ENCODE assay signal across 15 cellular contexts in genomic region chr4:119087121-119087520, GRCh38. TPM values are rescaled to one million over a fixed set of nuclear protein-coding genes. Genes with fewer than 3 reads are reported as not detected.
A peak's percentile ranks its signal among the peaks of the same experiment; 100 is the strongest.
DNase-seq lines count a peak whose midpoint lies in the region; ATAC-seq, FAIRE-seq and TF ChIP-seq lines count a peak whose summit lies in the region.
"Had no signal": no experiment of that assay in that cellular context is flagged by ENCODE, and none has a peak within 500 bp of the region (broad histone marks: within the 10 kb centered on the region; RNA-seq: fewer than 3 reads in every experiment).

No MANE protein-coding gene starts in this region.

- no peak overlapping the region for H3K18ac ChIP-seq in trophoblast cell (ENCODE audit: low read length)

- TF ChIP-seq POLR2A in endothelial cell of umbilical vein (IDR thresholded peaks at IDR 0.05; ENCODE audit: low read depth, low read length) = no peak

- H3K79me2 ChIP-seq in endothelial cell of umbilical vein (ENCODE audit: control insufficient read depth, insufficient read depth, low read length) = no peaks in the 10 kb centered on the region
- no peaks in the 10 kb centered on the region for H3K79me2 ChIP-seq in trophoblast cell (ENCODE audit: control insufficient read depth, insufficient read depth, low read length, poor library complexity)

- H2AFZ ChIP-seq in endothelial cell of umbilical vein (ENCODE audit: low read depth, low read length) (peak overlapping the region; percentile 46), trophoblast cell (ENCODE audit: insufficient read depth, low read length, poor library complexity) (no peak overlapping the region)

- CTCF ChIA-PET in endothelial cell of umbilical vein (lab: Charles Lee) = interaction anchor here (0.6 to 2.3 kb wide), 43 partner anchors 10 to 219 kb away, joined by 3 to 52 read pairs (median 5); partner anchors contain the start of genes MYOZ2 and USP53

- H3K27ac ChIP-seq in endothelial cell of umbilical vein (ENCODE audit: insufficient read depth, low read depth, low read length) (no peak overlapping the region), lower lobe of right lung (no peak overlapping the region), trophoblast cell (ENCODE audit: low read depth, low read length) (no peak overlapping the region)
- H3K27ac ChIP-seq: neutrophil had no signal

- no peaks in the 10 kb centered on the region for H4K20me1 ChIP-seq in endothelial cell of umbilical vein (replicated peaks; ENCODE audit: control insufficient read depth, extremely low read depth, insufficient read depth, low read length)

- no peak overlapping the region for H3K23ac ChIP-seq in trophoblast cell (ENCODE audit: low read length)

- H3K27me3 ChIP-seq in endothelial cell of umbilical vein (ENCODE audit: control insufficient read depth in 2 of 2, insufficient read depth in 2 of 2, low read length in 2 of 2) (no peaks in the 10 kb centered on the region), lower lobe of right lung (ENCODE audit: low read depth) (no peaks in the 10 kb centered on the region), trophoblast cell (ENCODE audit: insufficient read depth, low read length) (no peaks in the 10 kb centered on the region)
- H3K27me3 ChIP-seq: neutrophil had no signal

- no peak overlapping the region for H4K91ac ChIP-seq in trophoblast cell (ENCODE audit: low read depth, low read length)

- H3K4me1 ChIP-seq in endothelial cell of umbilical vein (ENCODE audit: control insufficient read depth, extremely low read depth, insufficient read depth, low read length) = no peaks in the 10 kb centered on the region
- H3K4me1 ChIP-seq in lower lobe of right lung = no peaks in the 10 kb centered on the region
- peaks cover under 1% of the 10 kb centered on the region in 2 experiments for H3K4me1 ChIP-seq in trophoblast cell (ENCODE audit: control insufficient read depth in 1 of 2, insufficient read depth in 2 of 2, low read length in 2 of 2)

- no peak for ATAC-seq in lower lobe of right lung
- ATAC-seq: effector memory CD8-positive, alpha-beta T cell; stimulated activated naive CD8-positive, alpha-beta T cell treated with anti-CD3 and anti-CD28 coated beads, Interleukin-15, amount 100 ng/mL, for 72 hours had no signal

- no peak overlapping the region for H3K14ac ChIP-seq in trophoblast cell (ENCODE audit: low read length)

- H2BK120ac ChIP-seq in trophoblast cell (ENCODE audit: insufficient read depth, low read length, poor library complexity) = no peak overlapping the region

- TF ChIP-seq CTCF in AG09309 (IDR thresholded peaks at IDR 0.05; ENCODE audit: control insufficient read depth, insufficient read depth, low read depth, low read length, missing control alignments) = peak; percentile 30
- TF ChIP-seq CTCF in endothelial cell of umbilical vein (IDR thresholded peaks at IDR 0.05; ENCODE audit: extremely low read depth in 1 of 2, insufficient read depth in 1 of 2, low read depth in 1 of 2, low read length in 2 of 2) = peak; percentile 14 to 22
- peak; percentile 30 for TF ChIP-seq CTCF in lower lobe of right lung (IDR thresholded peaks at IDR 0.05)

- H4K8ac ChIP-seq in trophoblast cell (ENCODE audit: low read depth, low read length) = no peak overlapping the region

- no peaks in the 10 kb centered on the region for H3K79me1 ChIP-seq in trophoblast cell (ENCODE audit: low read length)

- no peak overlapping the region for H2BK12ac ChIP-seq in trophoblast cell (ENCODE audit: low read length)

- no peaks in the 10 kb centered on the region for H3K9me3 ChIP-seq in endothelial cell of umbilical vein (replicated peaks; ENCODE audit: control insufficient read depth, insufficient read depth, low read length)
- H3K9me3 ChIP-seq in lower lobe of right lung = no peaks in the 10 kb centered on the region
- H3K9me3 ChIP-seq in trophoblast cell (ENCODE audit: insufficient read depth, low read depth, low read length) = no peaks in the 10 kb centered on the region
- H3K9me3 ChIP-seq: neutrophil had no signal

- POLR2A ChIA-PET in endothelial cell of umbilical vein (lab: Charles Lee) = interaction anchor here (1.2 kb wide), 1 partner anchor 125 kb away, joined by 8 read pairs; the partner anchor contains the start of gene USP53

- intact Hi-C loops in endothelial cell of umbilical vein (cut with micrococcal nuclease) = loop anchor here (1.0 kb wide), 2 partner anchors 125 to 199 kb away; partner anchors contain the start of gene USP53
- intact Hi-C loops in lower lobe of right lung (cut with DNase I) = no loop called here

- H2BK5ac ChIP-seq in trophoblast cell (ENCODE audit: low read depth, low read length, poor library complexity) = no peak overlapping the region

- H3K4me2 ChIP-seq in endothelial cell of umbilical vein (ENCODE audit: insufficient read depth, low read length) = no peak overlapping the region
- no peak overlapping the region for H3K4me2 ChIP-seq in trophoblast cell (ENCODE audit: low read length)

- no peaks in the 10 kb centered on the region for H3K9me1 ChIP-seq in endothelial cell of umbilical vein (replicated peaks; ENCODE audit: control insufficient read depth, extremely low read depth, insufficient read depth, low read length)

- no peak overlapping the region for H4K12ac ChIP-seq in trophoblast cell (ENCODE audit: low read depth, low read length)

- H3K9ac ChIP-seq in endothelial cell of umbilical vein (replicated peaks; ENCODE audit: extremely low read depth, insufficient read depth, low read length) (no peak overlapping the region), trophoblast cell (ENCODE audit: low read length) (no peak overlapping the region)

- no CpG with 5 or more reads among the region's 3 CpGs for WGBS in trophoblast cell (ENCODE audit: extremely low coverage, insufficient coverage, insufficient read length)

- H3K4me3 ChIP-seq in AG09309 (ENCODE audit: control insufficient read depth, low read depth, low read length) (no peak overlapping the region), endothelial cell of umbilical vein (replicated peaks in 1 of 3; ENCODE audit: insufficient read depth in 1 of 3, low read depth in 1 of 3, low read length in 3 of 3) (no peak overlapping the region), lower lobe of right lung (no peak overlapping the region), trophoblast cell (ENCODE audit: low read depth, low read length) (no peak overlapping the region)

- no TSS peak for BruUV-seq in endothelial cell of umbilical vein (replicated peaks; lab: Mats Ljungman, UMichigan)

- H3K4ac ChIP-seq in trophoblast cell (ENCODE audit: low read depth, low read length) = no peak overlapping the region

- H3K36me3 ChIP-seq in endothelial cell of umbilical vein (ENCODE audit: control insufficient read depth in 2 of 2, extremely low read depth in 1 of 2, insufficient read depth in 2 of 2, low read length in 2 of 2) = no peaks in the 10 kb centered on the region
- no peaks in the 10 kb centered on the region for H3K36me3 ChIP-seq in lower lobe of right lung
- no peaks in the 10 kb centered on the region for H3K36me3 ChIP-seq in trophoblast cell (ENCODE audit: control insufficient read depth in 1 of 2, insufficient read depth in 2 of 2, low read length in 2 of 2)
- H3K36me3 ChIP-seq: neutrophil had no signal

- DNase-seq in AG09309 (ENCODE audit: low read depth) (no peak), NAMALWA (ENCODE audit: low spot score) (peak; percentile 41), endothelial cell of umbilical vein (ENCODE audit: low read depth, low spot score) (peak; percentile 53), lower lobe of right lung (no peak), trophoblast cell (no peak), NCI-H510A (lab: John Stamatoyannopoulos, UW) (no peak), NCI-H69 (lab: John Stamatoyannopoulos, UW) (no peak)
- DNase-seq in activated CD4-positive, alpha-beta T cell treated with anti-CD3 and anti-CD28 coated beads, Interleukin-2, amount 50 U/mL, for 1 hour = no peak
- DNase-seq: activated CD4-positive, alpha-beta memory T cell treated with anti-CD3 and anti-CD28 coated beads for 36 hours; CD4-positive, alpha-beta memory T cell; effector memory CD8-positive, alpha-beta T cell; NCI-H226; stimulated activated CD4-positive, alpha-beta T cell treated with anti-CD3 and anti-CD28 coated beads, Interleukin-4, amount 100 ng/mL, for 1 hour; stimulated activated naive CD8-positive, alpha-beta T cell treated with anti-CD3 and anti-CD28 coated beads, Interleukin-15, amount 100 ng/mL, for 72 hours had no signal

- no peak overlapping the region for H2AK5ac ChIP-seq in trophoblast cell (ENCODE audit: low read length)

- FAIRE-seq in endothelial cell of umbilical vein (lab: Jason Lieb, UNC) = peak; percentile 64

- dilution Hi-C loops in endothelial cell of umbilical vein (cut with MboI; ENCODE audit: extremely low pct_ligation_motif_present, low sequenced_read_pairs) = no loop called here

TF ChIP-seq in endothelial cell of umbilical vein, 7 proteins besides CTCF, POLR2A, EP300 and RAD21:
- TF ChIP-seq MYC (IDR thresholded peaks at IDR 0.05; ENCODE audit: low read depth, low read length) (no peak), FOS (IDR thresholded peaks at IDR 0.05; ENCODE audit: borderline replicate concordance, insufficient read depth, low read length) (no peak), EZH2 (IDR thresholded peaks at IDR 0.05; ENCODE audit: borderline replicate concordance, low read depth, low read length, severe bottlenecking) (no peak), GATA2 (IDR thresholded peaks at IDR 0.05; ENCODE audit: insufficient read depth, insufficient read length, low read depth, low read length) (no peak), POLR2AphosphoS5 (IDR thresholded peaks at IDR 0.05; ENCODE audit: insufficient read depth, low read depth, low read length) (no peak), JUN (IDR thresholded peaks at IDR 0.05; ENCODE audit: borderline replicate concordance, insufficient read depth, insufficient read length, low read depth) (no peak)
- TF ChIP-seq, protein P1, sequence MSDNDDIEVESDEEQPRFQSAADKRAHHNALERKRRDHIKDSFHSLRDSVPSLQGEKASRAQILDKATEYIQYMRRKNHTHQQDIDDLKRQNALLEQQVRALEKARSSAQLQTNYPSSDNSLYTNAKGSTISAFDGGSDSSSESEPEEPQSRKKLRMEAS (IDR thresholded peaks at IDR 0.05; ENCODE audit: insufficient read depth, insufficient read length) = no peak

RNA-seq across cellular contexts. Expression of gene MYOZ2, which starts 48.5 kb away (rescaled TPM):
- 0.13 and 0.60 TPM in 2 replicates for total RNA-seq in endothelial cell of umbilical vein
- polyA plus RNA-seq in endothelial cell of umbilical vein = 0.11 and 0.22 TPM in 2 replicates
- polyA plus RNA-seq in endothelial cell of umbilical vein (2011; cell fraction: cytosol; rRNA removed) = 0.16 and 0.21 TPM in 2 replicates
- 0.14 TPM in 1 of 2 replicates, not detected in the other for polyA plus RNA-seq in endothelial cell of umbilical vein (2011; cell fraction: nucleus; rRNA removed)
- polyA plus RNA-seq in endothelial cell of umbilical vein (2012) = 0.29 and 0.52 TPM in 2 replicates
- not detected in 2 replicates for polyA minus RNA-seq in endothelial cell of umbilical vein
- not detected for polyA minus RNA-seq in endothelial cell of umbilical vein (2011; cell fraction: cytosol; rRNA and poly(A)+ RNA removed)
- 0.19 TPM in 1 of 2 replicates, not detected in the other for polyA minus RNA-seq in endothelial cell of umbilical vein (2011; cell fraction: nucleus; rRNA and poly(A)+ RNA removed)
- not detected for total RNA-seq in lower lobe of right lung
- 0.03 and 0.06 TPM in 2 replicates for polyA plus RNA-seq in trophoblast cell (2013)
- total RNA-seq: activated CD4-positive, alpha-beta memory T cell treated with anti-CD3 and anti-CD28 coated beads for 36 hours; CD4-positive, alpha-beta memory T cell had no signal
- polyA plus RNA-seq: CD4-positive, alpha-beta memory T cell had no signal

Comparison
In these comparisons a context has a peak if more than half of its experiments do, and no peak if none do; other contexts are left out.
1. DNase-seq: peak in NAMALWA (single experiment) and endothelial cell of umbilical vein (single experiment); none in AG09309 (single experiment), lower lobe of right lung (single experiment), trophoblast cell (0 of 2), NCI-H510A (single experiment), NCI-H69 (single experiment) and activated CD4-positive, alpha-beta T cell treated with anti-CD3 and anti-CD28 coated beads, Interleukin-2, amount 50 U/mL, for 1 hour (single experiment).
2. Peak in every context shown above with its lines, with median percentiles within 50 percentile points of each other: CTCF ChIP-seq.